ENCODE assay signal across 1 cellular context in genomic region chr15:66252411-66253295, GRCh38.
A peak's percentile ranks its signal among the peaks of the same experiment; 100 is the strongest.
TF ChIP-seq lines count a peak whose summit lies in the region.

No MANE protein-coding gene starts in this region.

TF ChIP-seq in HCT116, 20 proteins besides CTCF, POLR2A, EP300 and RAD21:
- no peak for TF ChIP-seq TCF7L2 (IDR thresholded peaks at IDR 0.05; ENCODE audit: borderline replicate concordance, extremely low read depth, insufficient read depth, insufficient read length)
- peak; percentile 47; the same call in 1 of the 2 replicates for TF ChIP-seq MAX (IDR thresholded peaks at IDR 0.05)
- 0 out of 2 replicates have a peak, but pooled peaks have one; percentile 39 for TF ChIP-seq EGR1 (IDR thresholded peaks at IDR 0.05; ENCODE audit: low read depth)
